In the genomic region with DNA sequence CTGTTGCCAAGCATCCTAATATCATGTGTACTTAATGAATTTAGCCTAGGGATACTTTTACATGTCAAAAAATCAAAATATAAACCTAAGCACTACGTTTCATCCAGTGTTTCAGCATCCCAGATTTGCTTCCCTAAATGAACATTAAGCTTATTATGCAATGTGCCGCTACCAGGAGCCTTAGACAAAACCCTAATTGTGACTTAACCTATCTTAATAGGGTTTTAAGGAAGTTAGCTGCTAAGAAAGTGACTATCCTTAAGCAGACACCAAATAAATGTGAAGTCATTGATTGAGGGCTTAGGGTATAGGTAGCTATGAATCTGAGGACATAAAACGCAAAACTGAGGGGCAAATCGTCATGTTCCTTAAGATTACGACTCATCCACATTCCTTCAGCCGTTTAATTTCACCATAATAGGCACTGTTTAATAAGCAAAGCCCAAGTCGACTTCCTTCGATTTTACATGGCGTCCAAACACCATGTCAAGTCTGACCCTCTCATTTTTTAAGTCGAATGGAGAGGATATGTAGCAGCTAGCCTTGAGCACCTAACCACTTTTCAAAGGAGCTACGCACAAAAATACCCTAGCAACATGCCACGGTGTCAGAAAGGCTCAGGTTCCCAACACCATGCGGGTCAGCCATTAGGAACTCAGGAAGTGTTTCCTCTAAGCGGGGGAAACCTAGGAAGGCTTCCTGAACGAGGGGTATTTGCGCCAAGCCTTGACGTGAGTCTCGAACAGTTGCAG, we compare ENCODE assay signal across 8 cellular contexts. TPM values are rescaled to one million over a fixed set of nuclear protein-coding genes. Genes with fewer than 3 reads are reported as not detected.
DNase-seq lines count a peak whose midpoint lies in the region; ATAC-seq and TF ChIP-seq lines count a peak whose summit lies in the region.

No MANE protein-coding gene starts in this region.

- H3K27ac ChIP-seq in DND-41 (ENCODE audit: low read length) (peak overlapping the region; percentile 99), KOPT-K1 (ENCODE audit: low read depth, low read length, poor library complexity, severe bottlenecking) (peak overlapping the region; percentile 100), stomach (peak overlapping the region; percentile 98 to 100 (median 98))

- 3 to 9% (median 5%) methylated on average over 14 to 18 of the region's 18 CpGs for WGBS in stomach, 5 donors

- H2AFZ ChIP-seq in DND-41 (ENCODE audit: low read depth, low read length), result peak overlapping the region; percentile 86

- H3K27me3 Mint-ChIP-seq in activated naive CD8-positive, alpha-beta T cell treated with anti-CD3 and anti-CD28 coated beads for 36 hours, result no peaks in the 10 kb centered on the region

- H3K27ac Mint-ChIP-seq in activated naive CD8-positive, alpha-beta T cell treated with anti-CD3 and anti-CD28 coated beads for 36 hours, result peak overlapping the region; percentile 99

- peak overlapping the region; percentile 82 for H3K9ac ChIP-seq in DND-41 (ENCODE audit: low read depth, low read length)

- TF ChIP-seq POLR2A in stomach (IDR thresholded peaks at IDR 0.05), result no peak

- ATAC-seq in DND-41 (ENCODE audit: insufficient read depth, low read depth), result no peak
- no peak for ATAC-seq in GM18520 (IDR thresholded peaks at IDR 0.05; ENCODE audit: unreplicated experiment)
- ATAC-seq in HG03135 (IDR thresholded peaks at IDR 0.05; ENCODE audit: unreplicated experiment), result no peak

- no peaks in the 10 kb centered on the region for H3K9me3 Mint-ChIP-seq in activated naive CD8-positive, alpha-beta T cell treated with anti-CD3 and anti-CD28 coated beads for 36 hours

- peak overlapping the region; percentile 95 for H3K4me3 Mint-ChIP-seq in activated naive CD8-positive, alpha-beta T cell treated with anti-CD3 and anti-CD28 coated beads for 36 hours

- H3K36me3 ChIP-seq in DND-41 (ENCODE audit: insufficient read depth, low read length) (peaks cover 16% of the 10 kb centered on the region; the same call in 1 of the 2 replicates), KOPT-K1 (ENCODE audit: insufficient read depth, low read length) (peaks cover 20% of the 10 kb centered on the region), stomach (no peaks in the 10 kb centered on the region)

- H3K4me3 ChIP-seq in DND-41 (ENCODE audit: low read depth in 1 of 2, low read length in 2 of 2), result peak overlapping the region; percentile 75 to 88
- peak overlapping the region; percentile 97 for H3K4me3 ChIP-seq in iPS-18c (ENCODE audit: insufficient read depth, low read depth, low read length)
- H3K4me3 ChIP-seq in stomach, result peak overlapping the region; percentile 79 to 88 (median 87)

- H3K27me3 ChIP-seq in DND-41 (ENCODE audit: insufficient read depth, low read length, poor library complexity) (no peaks in the 10 kb centered on the region), stomach (no peaks in the 10 kb centered on the region)

- peaks cover 79% of the 10 kb centered on the region for H3K4me1 ChIP-seq in DND-41 (ENCODE audit: insufficient read depth, low read length)
- H3K4me1 ChIP-seq in stomach, result peaks cover 49 to 82% (median 63%) of the 10 kb centered on the region in 4 donors

- TF ChIP-seq EP300 in stomach (IDR thresholded peaks at IDR 0.05), result no peak

- DNase-seq in DND-41, result no peak
- no peak for DNase-seq in activated naive CD8-positive, alpha-beta T cell treated with anti-CD3 and anti-CD28 coated beads for 36 hours
- DNase-seq in stomach, result no peak
- no peak for DNase-seq in midbrain (lab: John Stamatoyannopoulos, UW)

- H3K4me2 ChIP-seq in DND-41 (ENCODE audit: insufficient read depth, low read length), result peak overlapping the region; percentile 67

- peaks cover 42% of the 10 kb centered on the region for H3K36me3 Mint-ChIP-seq in activated naive CD8-positive, alpha-beta T cell treated with anti-CD3 and anti-CD28 coated beads for 36 hours

- peaks cover 96% of the 10 kb centered on the region for H3K79me2 ChIP-seq in DND-41 (ENCODE audit: insufficient read depth, low read length)

- H4K20me1 ChIP-seq in DND-41 (ENCODE audit: insufficient read depth, low read length), result peaks cover 46% of the 10 kb centered on the region

- H3K4me1 Mint-ChIP-seq in activated naive CD8-positive, alpha-beta T cell treated with anti-CD3 and anti-CD28 coated beads for 36 hours, result peaks cover 66% of the 10 kb centered on the region

- intact Hi-C loops in stomach (cut with DNase I; ENCODE audit: low total_unique reads), result no loop called here

- TF ChIP-seq CTCF in DND-41 (IDR thresholded peaks at IDR 0.05; ENCODE audit: borderline replicate concordance, extremely low read depth, low read length, poor library complexity, severe bottlenecking) (no peak), stomach (IDR thresholded peaks at IDR 0.05) (no peak)

- H3K9me3 ChIP-seq in DND-41 (ENCODE audit: insufficient read depth, low read length, severe bottlenecking), result no peaks in the 10 kb centered on the region
- no peaks in the 10 kb centered on the region for H3K9me3 ChIP-seq in KOPT-K1 (ENCODE audit: insufficient read depth, low read length, poor library complexity, severe bottlenecking)
- no peaks in the 10 kb centered on the region for H3K9me3 ChIP-seq in iPS-18c (ENCODE audit: control insufficient read depth, insufficient read depth, low read length)
- no peaks in the 10 kb centered on the region for H3K9me3 ChIP-seq in stomach

RNA-seq across cellular contexts. Expression of a gene that starts 1.1 kb away (rescaled TPM):
- total RNA-seq in activated naive CD8-positive, alpha-beta T cell treated with anti-CD3 and anti-CD28 coated beads for 36 hours, result 100 to 1,000 TPM; 272 to 286 TPM
- total RNA-seq in stomach, result 100 to 1,000 TPM; 350 to 752 (median 530) TPM
- 100 to 1,000 TPM; 171 to 207 (median 173) TPM for polyA plus RNA-seq in stomach

RNA-seq across cellular contexts. Expression of a gene that starts 1.4 kb away (rescaled TPM):
- 100 to 1,000 TPM; 263 to 265 TPM for total RNA-seq in activated naive CD8-positive, alpha-beta T cell treated with anti-CD3 and anti-CD28 coated beads for 36 hours
- total RNA-seq in stomach, result 100 to 1,000 TPM in 4 of 5 donors, 10 to 100 TPM in 1; 88.7 to 603 (median 272) TPM
- 100 to 1,000 TPM; 104 to 169 (median 164) TPM for polyA plus RNA-seq in stomach

RNA-seq across cellular contexts. Expression of a gene that starts 41.7 kb away (rescaled TPM):
- total RNA-seq in activated naive CD8-positive, alpha-beta T cell treated with anti-CD3 and anti-CD28 coated beads for 36 hours, result 10 to 100 TPM; 32.7 to 36.8 TPM
- total RNA-seq in stomach, result 100 to 1,000 TPM in 3 of 5 donors, 10 to 100 TPM in 2; 54.2 to 260 (median 108) TPM
- polyA plus RNA-seq in stomach, result 10 to 100 TPM; 15.8 to 35.6 (median 20.0) TPM
